1 cellular context compared by ENCODE assay signal in genomic region chr20:31550099-31550498, GRCh38.
TF ChIP-seq lines count a peak whose summit lies in the region.

No MANE protein-coding gene starts in this region.

TF ChIP-seq in GM23338, 12 proteins besides CTCF, POLR2A, EP300 and RAD21 (continued from another document):
- TF ChIP-seq, protein P1, sequence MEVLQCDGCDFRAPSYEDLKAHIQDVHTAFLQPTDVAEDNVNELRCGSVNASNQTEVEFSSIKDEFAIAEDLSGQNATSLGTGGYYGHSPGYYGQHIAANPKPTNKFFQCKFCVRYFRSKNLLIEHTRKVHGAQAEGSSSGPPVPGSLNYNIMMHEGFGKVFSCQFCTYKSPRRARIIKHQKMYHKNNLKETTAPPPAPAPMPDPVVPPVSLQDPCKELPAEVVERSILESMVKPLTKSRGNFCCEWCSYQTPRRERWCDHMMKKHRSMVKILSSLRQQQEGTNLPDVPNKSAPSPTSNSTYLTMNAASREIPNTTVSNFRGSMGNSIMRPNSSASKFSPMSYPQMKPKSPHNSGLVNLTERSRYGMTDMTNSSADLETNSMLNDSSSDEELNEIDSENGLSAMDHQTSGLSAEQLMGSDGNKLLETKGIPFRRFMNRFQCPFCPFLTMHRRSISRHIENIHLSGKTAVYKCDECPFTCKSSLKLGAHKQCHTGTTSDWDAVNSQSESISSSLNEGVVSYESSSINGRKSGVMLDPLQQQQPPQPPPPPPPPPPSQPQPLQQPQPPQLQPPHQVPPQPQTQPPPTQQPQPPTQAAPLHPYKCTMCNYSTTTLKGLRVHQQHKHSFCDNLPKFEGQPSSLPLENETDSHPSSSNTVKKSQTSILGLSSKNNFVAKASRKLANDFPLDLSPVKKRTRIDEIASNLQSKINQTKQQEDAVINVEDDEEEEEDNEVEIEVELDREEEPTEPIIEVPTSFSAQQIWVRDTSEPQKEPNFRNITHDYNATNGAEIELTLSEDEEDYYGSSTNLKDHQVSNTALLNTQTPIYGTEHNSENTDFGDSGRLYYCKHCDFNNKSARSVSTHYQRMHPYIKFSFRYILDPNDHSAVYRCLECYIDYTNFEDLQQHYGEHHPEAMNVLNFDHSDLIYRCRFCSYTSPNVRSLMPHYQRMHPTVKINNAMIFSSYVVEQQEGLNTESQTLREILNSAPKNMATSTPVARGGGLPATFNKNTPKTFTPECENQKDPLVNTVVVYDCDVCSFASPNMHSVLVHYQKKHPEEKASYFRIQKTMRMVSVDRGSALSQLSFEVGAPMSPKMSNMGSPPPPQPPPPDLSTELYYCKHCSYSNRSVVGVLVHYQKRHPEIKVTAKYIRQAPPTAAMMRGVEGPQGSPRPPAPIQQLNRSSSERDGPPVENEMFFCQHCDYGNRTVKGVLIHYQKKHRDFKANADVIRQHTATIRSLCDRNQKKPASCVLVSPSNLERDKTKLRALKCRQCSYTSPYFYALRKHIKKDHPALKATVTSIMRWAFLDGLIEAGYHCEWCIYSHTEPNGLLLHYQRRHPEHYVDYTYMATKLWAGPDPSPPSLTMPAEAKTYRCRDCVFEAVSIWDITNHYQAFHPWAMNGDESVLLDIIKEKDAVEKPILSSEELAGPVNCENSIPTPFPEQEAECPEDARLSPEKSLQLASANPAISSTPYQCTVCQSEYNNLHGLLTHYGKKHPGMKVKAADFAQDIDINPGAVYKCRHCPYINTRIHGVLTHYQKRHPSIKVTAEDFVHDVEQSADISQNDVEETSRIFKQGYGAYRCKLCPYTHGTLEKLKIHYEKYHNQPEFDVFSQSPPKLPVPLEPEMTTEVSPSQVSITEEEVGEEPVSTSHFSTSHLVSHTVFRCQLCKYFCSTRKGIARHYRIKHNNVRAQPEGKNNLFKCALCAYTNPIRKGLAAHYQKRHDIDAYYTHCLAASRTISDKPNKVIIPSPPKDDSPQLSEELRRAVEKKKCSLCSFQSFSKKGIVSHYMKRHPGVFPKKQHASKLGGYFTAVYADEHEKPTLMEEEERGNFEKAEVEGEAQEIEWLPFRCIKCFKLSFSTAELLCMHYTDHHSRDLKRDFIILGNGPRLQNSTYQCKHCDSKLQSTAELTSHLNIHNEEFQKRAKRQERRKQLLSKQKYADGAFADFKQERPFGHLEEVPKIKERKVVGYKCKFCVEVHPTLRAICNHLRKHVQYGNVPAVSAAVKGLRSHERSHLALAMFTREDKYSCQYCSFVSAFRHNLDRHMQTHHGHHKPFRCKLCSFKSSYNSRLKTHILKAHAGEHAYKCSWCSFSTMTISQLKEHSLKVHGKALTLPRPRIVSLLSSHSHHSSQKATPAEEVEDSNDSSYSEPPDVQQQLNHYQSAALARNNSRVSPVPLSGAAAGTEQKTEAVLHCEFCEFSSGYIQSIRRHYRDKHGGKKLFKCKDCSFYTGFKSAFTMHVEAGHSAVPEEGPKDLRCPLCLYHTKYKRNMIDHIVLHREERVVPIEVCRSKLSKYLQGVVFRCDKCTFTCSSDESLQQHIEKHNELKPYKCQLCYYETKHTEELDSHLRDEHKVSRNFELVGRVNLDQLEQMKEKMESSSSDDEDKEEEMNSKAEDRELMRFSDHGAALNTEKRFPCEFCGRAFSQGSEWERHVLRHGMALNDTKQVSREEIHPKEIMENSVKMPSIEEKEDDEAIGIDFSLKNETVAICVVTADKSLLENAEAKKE (CRISPR knock-in tag; IDR thresholded peaks at IDR 0.05): no peak
- no peak for TF ChIP-seq NANOG (IDR thresholded peaks at IDR 0.05; ENCODE audit: borderline replicate concordance)
- no peak for TF ChIP-seq EZH2phosphoT487 (IDR thresholded peaks at IDR 0.05; ENCODE audit: unreplicated experiment)
- TF ChIP-seq, protein P2, sequence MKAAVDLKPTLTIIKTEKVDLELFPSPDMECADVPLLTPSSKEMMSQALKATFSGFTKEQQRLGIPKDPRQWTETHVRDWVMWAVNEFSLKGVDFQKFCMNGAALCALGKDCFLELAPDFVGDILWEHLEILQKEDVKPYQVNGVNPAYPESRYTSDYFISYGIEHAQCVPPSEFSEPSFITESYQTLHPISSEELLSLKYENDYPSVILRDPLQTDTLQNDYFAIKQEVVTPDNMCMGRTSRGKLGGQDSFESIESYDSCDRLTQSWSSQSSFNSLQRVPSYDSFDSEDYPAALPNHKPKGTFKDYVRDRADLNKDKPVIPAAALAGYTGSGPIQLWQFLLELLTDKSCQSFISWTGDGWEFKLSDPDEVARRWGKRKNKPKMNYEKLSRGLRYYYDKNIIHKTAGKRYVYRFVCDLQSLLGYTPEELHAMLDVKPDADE (IDR thresholded peaks at IDR 0.05): no peak
- TF ChIP-seq CREB1 (CRISPR knock-in tag; IDR thresholded peaks at IDR 0.05; ENCODE audit: low read depth): no peak
- TF ChIP-seq POLR2AphosphoS5 (IDR thresholded peaks at IDR 0.05; ENCODE audit: low read depth): no peak
- no peak for TF ChIP-seq EZH2 (IDR thresholded peaks at IDR 0.05; ENCODE audit: low read depth, unreplicated experiment)
